Comparison of ENCODE assay signal across 9 cellular contexts in genomic region chr22:41415554-41415953, GRCh38. TPM values are rescaled to one million over a fixed set of nuclear protein-coding genes. Genes with fewer than 3 reads are reported as not detected.
DNase-seq lines count a peak whose midpoint lies in the region; ATAC-seq and TF ChIP-seq lines count a peak whose summit lies in the region.
"Had no signal": no experiment of that assay in that cellular context is flagged by ENCODE, and none has a peak within 500 bp of the region (broad histone marks: within the 10 kb centered on the region; RNA-seq: fewer than 3 reads in every experiment).

No MANE protein-coding gene starts in this region.

- ATAC-seq in memory B cell (ENCODE audit: low read depth) (no peak), thoracic aorta (ENCODE audit: insufficient number of reproducible peaks, low FRiP score, low read depth) (no peak), WTC11 (no peak), HG03378 (IDR thresholded peaks at IDR 0.05; ENCODE audit: unreplicated experiment) (no peak)

- intact Hi-C loops in activated naive CD4-positive, alpha-beta T cell treated with anti-CD3 and anti-CD28 coated beads for 36 hours (cut with micrococcal nuclease): no loop called here

- H3K36me3 Mint-ChIP-seq in activated naive CD4-positive, alpha-beta T cell treated with anti-CD3 and anti-CD28 coated beads for 36 hours (ENCODE audit: low read depth): peaks cover 7% of the 10 kb centered on the region
- no peaks in the 10 kb centered on the region for H3K36me3 Mint-ChIP-seq in activated naive CD8-positive, alpha-beta T cell
- H3K36me3 Mint-ChIP-seq in memory B cell (peaks cover 2% of the 10 kb centered on the region), WTC11 (no peaks in the 10 kb centered on the region)

- peaks cover 57 to 76% of the 10 kb centered on the region in 2 donors for H3K4me1 ChIP-seq in thoracic aorta (ENCODE audit: control insufficient read depth in 1 of 2, low read depth in 2 of 2)

- TF ChIP-seq CTCF in thoracic aorta (IDR thresholded peaks at IDR 0.05) (no peak), WTC11 (IDR thresholded peaks at IDR 0.05) (no peak)

- no peak for DNase-seq in activated naive CD4-positive, alpha-beta T cell treated with anti-CD3 and anti-CD28 coated beads for 36 hours
- no peak for DNase-seq in activated naive CD4-positive, alpha-beta T cell treated with anti-CD3 and anti-CD28 coated beads, Interleukin-2, amount 50 U/mL, for 16 hours
- DNase-seq in memory B cell (ENCODE audit: low spot score in 2 of 2) (no peak), thoracic aorta (ENCODE audit: low spot score) (no peak), WTC11 (ENCODE audit: low spot score) (no peak), NCI-H2171 treated with DMSO at 0.1 percent for 48 hours (lab: John Stamatoyannopoulos, UW) (no peak)
- DNase-seq: cortex of kidney had no signal

- H3K27me3 ChIP-seq in thoracic aorta (replicated peaks; ENCODE audit: insufficient read depth): no peaks in the 10 kb centered on the region

- H3K9me3 ChIP-seq in thoracic aorta: no peaks in the 10 kb centered on the region

- H3K27ac Mint-ChIP-seq in activated naive CD4-positive, alpha-beta T cell treated with anti-CD3 and anti-CD28 coated beads for 36 hours: no peak overlapping the region
- peak overlapping the region; percentile 72 for H3K27ac Mint-ChIP-seq in activated naive CD8-positive, alpha-beta T cell
- H3K27ac Mint-ChIP-seq in memory B cell: peak overlapping the region; percentile 96
- no peak overlapping the region for H3K27ac Mint-ChIP-seq in WTC11

- POLR2A ChIA-PET in WTC11 (lab: Charles Lee): no interaction called here

- H3K27ac ChIP-seq in thoracic aorta: peak overlapping the region; percentile 98

- no peaks in the 10 kb centered on the region for H3K27me3 Mint-ChIP-seq in activated naive CD4-positive, alpha-beta T cell treated with anti-CD3 and anti-CD28 coated beads for 36 hours (ENCODE audit: low read depth)
- no peaks in the 10 kb centered on the region for H3K27me3 Mint-ChIP-seq in activated naive CD8-positive, alpha-beta T cell
- H3K27me3 Mint-ChIP-seq in memory B cell: no peaks in the 10 kb centered on the region
- H3K27me3 Mint-ChIP-seq in WTC11 (ENCODE audit: low read depth): no peaks in the 10 kb centered on the region

- H3K9me3 Mint-ChIP-seq in activated naive CD4-positive, alpha-beta T cell treated with anti-CD3 and anti-CD28 coated beads for 36 hours: no peaks in the 10 kb centered on the region
- no peaks in the 10 kb centered on the region for H3K9me3 Mint-ChIP-seq in activated naive CD8-positive, alpha-beta T cell (ENCODE audit: low read depth)
- no peaks in the 10 kb centered on the region for H3K9me3 Mint-ChIP-seq in memory B cell
- H3K9me3 Mint-ChIP-seq in WTC11: no peaks in the 10 kb centered on the region

- CTCF ChIA-PET in activated naive CD4-positive, alpha-beta T cell treated with anti-CD3 and anti-CD28 coated beads for 36 hours (lab: Charles Lee): no interaction called here
- CTCF ChIA-PET in WTC11 (lab: Charles Lee): interaction anchor here (0.7 kb wide), 1 partner anchor 13 kb away, joined by 3 read pairs; no protein-coding TSS in a partner anchor

- H3K4me1 Mint-ChIP-seq in activated naive CD4-positive, alpha-beta T cell treated with anti-CD3 and anti-CD28 coated beads for 36 hours (ENCODE audit: low read depth): peaks cover 28% of the 10 kb centered on the region
- peaks cover 37% of the 10 kb centered on the region for H3K4me1 Mint-ChIP-seq in activated naive CD8-positive, alpha-beta T cell (ENCODE audit: low read depth)
- peaks cover 29% of the 10 kb centered on the region for H3K4me1 Mint-ChIP-seq in memory B cell
- H3K4me1 Mint-ChIP-seq in WTC11: peaks cover 22% of the 10 kb centered on the region

- peak overlapping the region; percentile 98 for H3K4me3 Mint-ChIP-seq in activated naive CD4-positive, alpha-beta T cell treated with anti-CD3 and anti-CD28 coated beads for 36 hours
- peak overlapping the region; percentile 95 for H3K4me3 Mint-ChIP-seq in activated naive CD8-positive, alpha-beta T cell
- H3K4me3 Mint-ChIP-seq in memory B cell (peak overlapping the region; percentile 90), WTC11 (no peak overlapping the region)

- H3K4me3 ChIP-seq in thoracic aorta: peak overlapping the region; percentile 94

- H3K36me3 ChIP-seq in thoracic aorta: no peaks in the 10 kb centered on the region

TF ChIP-seq in WTC11, 78 proteins besides CTCF, POLR2A, EP300 and RAD21:
- TF ChIP-seq CDX4 (CRISPR knock-in tag; IDR thresholded peaks at IDR 0.05; ENCODE audit: borderline replicate concordance) (no peak), ZNF281 (CRISPR knock-in tag; IDR thresholded peaks at IDR 0.05) (no peak), KAT7 (CRISPR knock-in tag; IDR thresholded peaks at IDR 0.05; ENCODE audit: borderline replicate concordance) (no peak), ZNF423 (CRISPR knock-in tag; IDR thresholded peaks at IDR 0.05) (no peak)

RNA-seq across cellular contexts. Expression of gene TOB2, which starts 31.0 kb away (rescaled TPM):
- total RNA-seq in activated naive CD4-positive, alpha-beta T cell treated with anti-CD3 and anti-CD28 coated beads for 36 hours: 10 to 100 TPM; 16.4 to 16.8 TPM
- 10 to 100 TPM; 45.5 to 56.5 TPM for total RNA-seq in thoracic aorta
- total RNA-seq in WTC11 (2021): 46.6 to 52.2 TPM (median 49.4 TPM) in 3 replicates

RNA-seq across cellular contexts. Expression of gene TEF, which starts 33.8 kb away (rescaled TPM):
- 1 to 10 TPM; 1.7 to 1.9 TPM for total RNA-seq in activated naive CD4-positive, alpha-beta T cell treated with anti-CD3 and anti-CD28 coated beads for 36 hours
- total RNA-seq in thoracic aorta (10 to 100 TPM; 21.4 to 23.1 TPM), WTC11 (2021) (9.8 to 12.0 TPM (median 10.2 TPM) in 3 replicates)

RNA-seq across cellular contexts. Expression of gene PHF5A, which starts 52.9 kb away (rescaled TPM):
- 10 to 100 TPM; 67.5 to 69.0 TPM for total RNA-seq in activated naive CD4-positive, alpha-beta T cell treated with anti-CD3 and anti-CD28 coated beads for 36 hours
- 10 to 100 TPM; 13.8 to 28.7 TPM for total RNA-seq in thoracic aorta
- total RNA-seq in WTC11 (2021): 93.1 to 99.6 TPM (median 97.9 TPM) in 3 replicates

RNA-seq across cellular contexts. Expression of gene ACO2, which starts 53.4 kb away (rescaled TPM):
- 100 to 1,000 TPM; 113 to 118 TPM for total RNA-seq in activated naive CD4-positive, alpha-beta T cell treated with anti-CD3 and anti-CD28 coated beads for 36 hours
- total RNA-seq in thoracic aorta (10 to 100 TPM; 52.1 to 57.8 TPM), WTC11 (2021) (98.3 to 104 TPM (median 99.3 TPM) in 3 replicates)

Comparison
In these comparisons a context has a peak if more than half of its experiments do, and no peak if none do; other contexts are left out.
1. H3K27ac Mint-ChIP-seq: peak in activated naive CD8-positive, alpha-beta T cell (single experiment) and memory B cell (single experiment); none in activated naive CD4-positive, alpha-beta T cell treated with anti-CD3 and anti-CD28 coated beads for 36 hours (single experiment) and WTC11 (single experiment).